In genomic region chr7:135501402-135501801, GRCh38 we compare ENCODE assay signal across 23 cellular contexts. TPM values are rescaled to one million over a fixed set of nuclear protein-coding genes. Genes with fewer than 3 reads are reported as not detected.
DNase-seq lines count a peak whose midpoint lies in the region; ATAC-seq and TF ChIP-seq lines count a peak whose summit lies in the region.
"Had no signal": no experiment of that assay in that cellular context is flagged by ENCODE, and none has a peak within 500 bp of the region (broad histone marks: within the 10 kb centered on the region; RNA-seq: fewer than 3 reads in every experiment).

No MANE protein-coding gene starts in this region.

- in situ Hi-C loops in brain microvascular endothelial cell (cut with HindIII; ENCODE audit: low pct_ligation_motif_present, low sequenced_read_pairs), result no loop called here

- H3K27me3 ChIP-seq in brain microvascular endothelial cell (replicated peaks), result no peaks in the 10 kb centered on the region
- H3K27me3 ChIP-seq: neutrophil, transverse colon had no signal

- DNase-seq in EH (ENCODE audit: low read depth) (peak; percentile 53), LHCN-M2 (ENCODE audit: low read depth) (peak; percentile 19), brain microvascular endothelial cell (no peak), iris pigment epithelial cell (ENCODE audit: low read depth) (peak; percentile 25), DMS 273 (lab: John Stamatoyannopoulos, UW; ENCODE audit: unreplicated experiment) (no peak), T-helper 1 cell (no peak), NCI-H146 (lab: John Stamatoyannopoulos, UW) (no peak)
- DNase-seq: activated CD4-positive, alpha-beta T cell treated with anti-CD3 and anti-CD28 coated beads, Interleukin-2, amount 10 ng/mL, durations not matched to agents 24 days and 14 days; activated naive CD8-positive, alpha-beta T cell treated with anti-CD3 and anti-CD28 coated beads, Interleukin-2, amount 10 ng/mL, durations not matched to agents 7 days and 5 days; Caco-2; cortex of kidney; foreskin melanocyte; hypothalamus; islet precursor cell; KG1; NCI-H524 treated with DMSO at 0.1 percent for 48 hours; SIG-M5; stimulated activated CD4-positive, alpha-beta T cell treated with anti-CD3 and anti-CD28 coated beads, Interleukin-2, amount 100 ng/mL, for 48 hours; stimulated activated naive CD8-positive, alpha-beta T cell treated with anti-CD3 and anti-CD28 coated beads, Interleukin-15, amount 100 ng/mL, for 72 hours; transverse colon had no signal

- no peaks in the 10 kb centered on the region for H3K36me3 ChIP-seq in brain microvascular endothelial cell (replicated peaks)
- H3K36me3 ChIP-seq: neutrophil, transverse colon had no signal

- no peak overlapping the region for H3K4me3 ChIP-seq in brain microvascular endothelial cell (ENCODE audit: low read depth, low read length)
- H3K4me3 ChIP-seq: smooth muscle cell, transverse colon had no signal

- ATAC-seq in GM19463 (IDR thresholded peaks at IDR 0.05; ENCODE audit: unreplicated experiment), result no peak
- ATAC-seq: stimulated activated naive CD8-positive, alpha-beta T cell treated with anti-CD3 and anti-CD28 coated beads, Interleukin-15, amount 100 ng/mL, for 72 hours had no signal

- H3K27ac ChIP-seq in brain microvascular endothelial cell, result no peak overlapping the region
- H3K27ac ChIP-seq: neutrophil, transverse colon had no signal

- TF ChIP-seq CTCF in brain microvascular endothelial cell (IDR thresholded peaks at IDR 0.05; ENCODE audit: low read depth, low read length, missing control alignments), result peak; percentile 6

RNA-seq across cellular contexts. Expression of gene CNOT4, which starts 8.5 kb away (rescaled TPM):
- 11.3 and 15.7 TPM in 2 replicates for total RNA-seq in LHCN-M2 (2014; rRNA removed)
- 10.1 TPM for polyA plus RNA-seq in LHCN-M2 (2012)

RNA-seq across cellular contexts. Expression of gene NUP205, which starts 56.3 kb away (rescaled TPM):
- total RNA-seq in LHCN-M2 (2014; rRNA removed), result 106 and 116 TPM in 2 replicates
- 27.7 TPM for polyA plus RNA-seq in LHCN-M2 (2012)

Comparison
In these comparisons a context has a peak if more than half of its experiments do, and no peak if none do; other contexts are left out.
1. DNase-seq: peak in EH (single experiment), LHCN-M2 (single experiment) and iris pigment epithelial cell (single experiment); none in brain microvascular endothelial cell (single experiment), DMS 273 (single experiment), T-helper 1 cell (0 of 5) and NCI-H146 (single experiment).